1 cellular context compared by ENCODE assay signal in the genomic region with DNA sequence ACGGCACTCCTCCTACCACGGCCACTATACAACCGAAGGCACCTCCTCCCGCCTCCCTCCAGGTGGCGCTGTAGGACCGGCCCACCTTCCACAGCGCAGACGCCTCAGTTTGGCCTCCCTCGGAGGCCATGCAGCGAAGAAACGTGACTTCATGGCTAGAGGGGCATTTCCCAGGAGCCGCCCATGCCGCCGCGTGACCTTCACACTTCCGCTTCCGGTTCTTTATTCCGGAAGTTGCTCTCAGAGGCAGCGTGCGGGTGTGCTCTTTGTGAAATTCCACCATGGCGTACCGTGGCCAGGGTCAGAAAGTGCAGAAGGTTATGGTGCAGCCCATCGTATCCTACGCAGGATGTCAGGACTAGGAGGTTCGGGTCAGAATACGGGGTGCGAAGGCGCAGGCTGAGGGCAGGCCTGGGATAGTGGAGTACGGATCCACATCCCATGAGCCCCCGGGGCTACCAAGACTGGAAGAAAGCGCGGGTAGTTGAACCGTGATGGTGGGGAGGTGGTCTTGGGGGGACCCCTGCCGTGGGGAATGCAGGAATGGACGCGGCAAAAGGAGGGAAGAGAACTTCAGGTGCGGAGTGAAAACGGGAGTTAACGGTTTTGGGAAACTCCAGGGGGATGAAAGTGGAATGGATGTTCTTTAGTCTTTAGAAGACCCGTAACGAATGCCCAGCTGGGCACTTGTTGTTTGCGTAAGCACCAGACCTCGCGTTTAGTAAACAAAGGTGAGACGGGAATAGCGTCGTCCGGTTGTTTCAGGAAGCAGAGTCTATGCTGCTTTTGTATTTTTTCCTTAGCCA.
TF ChIP-seq lines count a peak whose summit lies in the region.

Gene SNRPE, plus strand, starts transcription at position 221 of the 806 bp plus-strand sequence. Its CDS starts 61 bp downstream, at position 282.

TF ChIP-seq in HepG2, 621 proteins besides CTCF, POLR2A, EP300 and RAD21 (continued from another document and continues in another):
- 0 out of 2 replicates have a peak, but pooled peaks have one; percentile 49 for TF ChIP-seq AFF4 (CRISPR knock-in tag; IDR thresholded peaks at IDR 0.05)
- TF ChIP-seq HNF4G (IDR thresholded peaks at IDR 0.05; ENCODE audit: borderline replicate concordance, low read depth, low read length) = no peak
- peak; percentile 73 for TF ChIP-seq HNF4G (CRISPR knock-in tag; IDR thresholded peaks at IDR 0.05; ENCODE audit: borderline replicate concordance, low read depth)
- no peak for TF ChIP-seq PAF1 (CRISPR knock-in tag; IDR thresholded peaks at IDR 0.05)
- peak; percentile 31 for TF ChIP-seq TBL1XR1 (IDR thresholded peaks at IDR 0.05; ENCODE audit: borderline replicate concordance, low read length, partially characterized antibody)
- no peak for TF ChIP-seq FOSL1 (CRISPR knock-in tag; IDR thresholded peaks at IDR 0.05; ENCODE audit: borderline replicate concordance)
- TF ChIP-seq PLRG1 (conservative IDR thresholded peaks at IDR 0.05) = no peak
- TF ChIP-seq ZBTB3 (CRISPR knock-in tag; IDR thresholded peaks at IDR 0.05; ENCODE audit: borderline replicate concordance, low read depth) = no peak
- peak; percentile 48; the same call in 1 of the 2 replicates for TF ChIP-seq AKAP8 (CRISPR knock-in tag; IDR thresholded peaks at IDR 0.05)
- TF ChIP-seq MTA1 (CRISPR knock-in tag; IDR thresholded peaks at IDR 0.05; ENCODE audit: borderline replicate concordance) = peak; percentile 69; the same call in 1 of the 2 replicates
- TF ChIP-seq ZNF547 (CRISPR knock-in tag; IDR thresholded peaks at IDR 0.05) = peak; percentile 94
- peak; percentile 75; the same call in 1 of the 2 replicates for TF ChIP-seq MIER3 (CRISPR knock-in tag; IDR thresholded peaks at IDR 0.05; ENCODE audit: borderline replicate concordance)
- no peak for TF ChIP-seq ZBTB49 (CRISPR knock-in tag; IDR thresholded peaks at IDR 0.05; ENCODE audit: borderline replicate concordance)
- peak; percentile 77 for TF ChIP-seq ZNF792 (CRISPR knock-in tag; IDR thresholded peaks at IDR 0.05)
- no peak for TF ChIP-seq KDM6A (CRISPR knock-in tag; IDR thresholded peaks at IDR 0.05; ENCODE audit: low read depth)
- peak; percentile 72; the same call in 1 of the 2 replicates for TF ChIP-seq ZNF24 (IDR thresholded peaks at IDR 0.05)
- TF ChIP-seq ATRX (CRISPR knock-in tag; IDR thresholded peaks at IDR 0.05; ENCODE audit: borderline replicate concordance) = no peak
- peak; percentile 92 for TF ChIP-seq NR0B2 (CRISPR knock-in tag; IDR thresholded peaks at IDR 0.05)
- TF ChIP-seq ZNF841 (CRISPR knock-in tag; IDR thresholded peaks at IDR 0.05; ENCODE audit: borderline replicate concordance) = no peak
- peak; percentile 96 for TF ChIP-seq ZMAT3 (CRISPR knock-in tag; conservative IDR thresholded peaks at IDR 0.05)
- TF ChIP-seq MYC (CRISPR knock-in tag; IDR thresholded peaks at IDR 0.05; ENCODE audit: borderline replicate concordance) = peak; percentile 100
- TF ChIP-seq MZF1 (CRISPR knock-in tag; IDR thresholded peaks at IDR 0.05; ENCODE audit: borderline replicate concordance) = 0 out of 2 replicates have a peak, but pooled peaks have one; percentile 46
- no peak for TF ChIP-seq SIX1 (CRISPR knock-in tag; IDR thresholded peaks at IDR 0.05; ENCODE audit: borderline replicate concordance)
- peak; percentile 96 for TF ChIP-seq ELF4 (CRISPR knock-in tag; IDR thresholded peaks at IDR 0.05; ENCODE audit: borderline replicate concordance)
- TF ChIP-seq LCORL (IDR thresholded peaks at IDR 0.05) = 0 out of 2 replicates have a peak, but pooled peaks have one; percentile 6
- TF ChIP-seq LCORL (CRISPR knock-in tag; IDR thresholded peaks at IDR 0.05) = peak; percentile 85
- peak; percentile 98 for TF ChIP-seq ZNF501 (CRISPR knock-in tag; IDR thresholded peaks at IDR 0.05)
- TF ChIP-seq, protein P1, sequence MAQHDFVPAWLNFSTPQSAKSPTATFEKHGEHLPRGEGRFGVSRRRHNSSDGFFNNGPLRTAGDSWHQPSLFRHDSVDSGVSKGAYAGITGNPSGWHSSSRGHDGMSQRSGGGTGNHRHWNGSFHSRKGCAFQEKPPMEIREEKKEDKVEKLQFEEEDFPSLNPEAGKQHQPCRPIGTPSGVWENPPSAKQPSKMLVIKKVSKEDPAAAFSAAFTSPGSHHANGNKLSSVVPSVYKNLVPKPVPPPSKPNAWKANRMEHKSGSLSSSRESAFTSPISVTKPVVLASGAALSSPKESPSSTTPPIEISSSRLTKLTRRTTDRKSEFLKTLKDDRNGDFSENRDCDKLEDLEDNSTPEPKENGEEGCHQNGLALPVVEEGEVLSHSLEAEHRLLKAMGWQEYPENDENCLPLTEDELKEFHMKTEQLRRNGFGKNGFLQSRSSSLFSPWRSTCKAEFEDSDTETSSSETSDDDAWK (CRISPR knock-in tag; IDR thresholded peaks at IDR 0.05) = no peak
- 0 out of 2 replicates have a peak, but pooled peaks have one; percentile 30 for TF ChIP-seq ZSCAN20 (CRISPR knock-in tag; IDR thresholded peaks at IDR 0.05; ENCODE audit: borderline replicate concordance)
- TF ChIP-seq ZNF232 (CRISPR knock-in tag; IDR thresholded peaks at IDR 0.05; ENCODE audit: borderline replicate concordance) = peak; percentile 43; the same call in 1 of the 2 replicates
- no peak for TF ChIP-seq U2AF1 (optimal IDR thresholded peaks at IDR 0.05; ENCODE audit: low read depth, low read length)
- TF ChIP-seq RFXANK (CRISPR knock-in tag; IDR thresholded peaks at IDR 0.05) = no peak; the same call in 1 of the 2 replicates
- peak; percentile 83 for TF ChIP-seq MED1 (CRISPR knock-in tag; IDR thresholded peaks at IDR 0.05)
- no peak for TF ChIP-seq ZNF558 (CRISPR knock-in tag; IDR thresholded peaks at IDR 0.05; ENCODE audit: borderline replicate concordance)
- 0 out of 2 replicates have a peak, but pooled peaks have one; percentile 66 for TF ChIP-seq RELA (CRISPR knock-in tag; IDR thresholded peaks at IDR 0.05)
- TF ChIP-seq, protein P2, sequence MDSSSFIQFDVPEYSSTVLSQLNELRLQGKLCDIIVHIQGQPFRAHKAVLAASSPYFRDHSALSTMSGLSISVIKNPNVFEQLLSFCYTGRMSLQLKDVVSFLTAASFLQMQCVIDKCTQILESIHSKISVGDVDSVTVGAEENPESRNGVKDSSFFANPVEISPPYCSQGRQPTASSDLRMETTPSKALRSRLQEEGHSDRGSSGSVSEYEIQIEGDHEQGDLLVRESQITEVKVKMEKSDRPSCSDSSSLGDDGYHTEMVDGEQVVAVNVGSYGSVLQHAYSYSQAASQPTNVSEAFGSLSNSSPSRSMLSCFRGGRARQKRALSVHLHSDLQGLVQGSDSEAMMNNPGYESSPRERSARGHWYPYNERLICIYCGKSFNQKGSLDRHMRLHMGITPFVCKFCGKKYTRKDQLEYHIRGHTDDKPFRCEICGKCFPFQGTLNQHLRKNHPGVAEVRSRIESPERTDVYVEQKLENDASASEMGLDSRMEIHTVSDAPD (CRISPR knock-in tag; IDR thresholded peaks at IDR 0.05) = 0 out of 2 replicates have a peak, but pooled peaks have one; percentile 34
- peak; percentile 82; the same call in 1 of the 2 replicates for TF ChIP-seq SMYD3 (CRISPR knock-in tag; IDR thresholded peaks at IDR 0.05)
- peak; percentile 35; the same call in 1 of the 2 replicates for TF ChIP-seq AHR (CRISPR knock-in tag; IDR thresholded peaks at IDR 0.05)
- TF ChIP-seq ZNF296 (CRISPR knock-in tag; conservative IDR thresholded peaks at IDR 0.05) = no peak; the same call in 1 of the 2 replicates
- no peak for TF ChIP-seq NR3C1 (CRISPR knock-in tag; IDR thresholded peaks at IDR 0.05)
- peak; percentile 88 for TF ChIP-seq ETV5 (CRISPR knock-in tag; IDR thresholded peaks at IDR 0.05; ENCODE audit: borderline replicate concordance)
- peak; percentile 76; the same call in 1 of the 2 replicates for TF ChIP-seq ZSCAN25 (CRISPR knock-in tag; IDR thresholded peaks at IDR 0.05)
- peak; percentile 79 for TF ChIP-seq RFXAP (CRISPR knock-in tag; IDR thresholded peaks at IDR 0.05; ENCODE audit: borderline replicate concordance)
- peak; percentile 67 for TF ChIP-seq NFIC (IDR thresholded peaks at IDR 0.05; ENCODE audit: low read length)
- no peak for TF ChIP-seq JDP2 (CRISPR knock-in tag; IDR thresholded peaks at IDR 0.05; ENCODE audit: borderline replicate concordance)
- no peak for TF ChIP-seq ARID2 (CRISPR knock-in tag; IDR thresholded peaks at IDR 0.05; ENCODE audit: borderline replicate concordance)
- TF ChIP-seq POLR2G (IDR thresholded peaks at IDR 0.05; ENCODE audit: low read depth, low read length) = peak; percentile 92
- peak; percentile 73 for TF ChIP-seq HCFC1 (IDR thresholded peaks at IDR 0.05; ENCODE audit: low read depth, low read length)
- TF ChIP-seq GMEB2 (CRISPR knock-in tag; IDR thresholded peaks at IDR 0.05; ENCODE audit: low read depth) = peak; percentile 66; the same call in 1 of the 2 replicates
- no peak for TF ChIP-seq ZNF749 (CRISPR knock-in tag; IDR thresholded peaks at IDR 0.05; ENCODE audit: borderline replicate concordance)
- TF ChIP-seq, protein P3, sequence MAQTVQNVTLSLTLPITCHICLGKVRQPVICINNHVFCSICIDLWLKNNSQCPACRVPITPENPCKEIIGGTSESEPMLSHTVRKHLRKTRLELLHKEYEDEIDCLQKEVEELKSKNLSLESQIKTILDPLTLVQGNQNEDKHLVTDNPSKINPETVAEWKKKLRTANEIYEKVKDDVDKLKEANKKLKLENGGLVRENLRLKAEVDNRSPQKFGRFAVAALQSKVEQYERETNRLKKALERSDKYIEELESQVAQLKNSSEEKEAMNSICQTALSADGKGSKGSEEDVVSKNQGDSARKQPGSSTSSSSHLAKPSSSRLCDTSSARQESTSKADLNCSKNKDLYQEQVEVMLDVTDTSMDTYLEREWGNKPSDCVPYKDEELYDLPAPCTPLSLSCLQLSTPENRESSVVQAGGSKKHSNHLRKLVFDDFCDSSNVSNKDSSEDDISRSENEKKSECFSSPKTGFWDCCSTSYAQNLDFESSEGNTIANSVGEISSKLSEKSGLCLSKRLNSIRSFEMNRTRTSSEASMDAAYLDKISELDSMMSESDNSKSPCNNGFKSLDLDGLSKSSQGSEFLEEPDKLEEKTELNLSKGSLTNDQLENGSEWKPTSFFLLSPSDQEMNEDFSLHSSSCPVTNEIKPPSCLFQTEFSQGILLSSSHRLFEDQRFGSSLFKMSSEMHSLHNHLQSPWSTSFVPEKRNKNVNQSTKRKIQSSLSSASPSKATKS (CRISPR knock-in tag; IDR thresholded peaks at IDR 0.05) = peak; percentile 84
- TF ChIP-seq MEIS2 (CRISPR knock-in tag; IDR thresholded peaks at IDR 0.05) = no peak
- TF ChIP-seq ZBTB38 (CRISPR knock-in tag; IDR thresholded peaks at IDR 0.05) = peak; percentile 63; the same call in 1 of the 2 replicates
- no peak for TF ChIP-seq ZNF282 (IDR thresholded peaks at IDR 0.05; ENCODE audit: partially characterized antibody)
